Comparison of ENCODE assay signal across 12 cellular contexts in genomic region chr6:15413558-15414257, GRCh38.
DNase-seq lines count a peak whose midpoint lies in the region; ATAC-seq and TF ChIP-seq lines count a peak whose summit lies in the region.
"Had no signal": no experiment of that assay in that cellular context is flagged by ENCODE, and none has a peak within 500 bp of the region (broad histone marks: within the 10 kb centered on the region; RNA-seq: fewer than 3 reads in every experiment).

No MANE protein-coding gene starts in this region.

- CTCF ChIA-PET in BJ (lab: Yijun Ruan, JAX) = interaction anchor here (0.5 to 2.7 kb wide), 7 partner anchors 9 to 337 kb away, joined by 3 to 9 read pairs (median 4); no protein-coding TSS in a partner anchor

- no peaks in the 10 kb centered on the region for H3K27me3 ChIP-seq in BJ (ENCODE audit: control insufficient read depth, insufficient read depth, low read length)

- TF ChIP-seq CTCF in BJ (IDR thresholded peaks at IDR 0.05; ENCODE audit: insufficient read depth, low read depth, low read length) = no peak
- no peak for TF ChIP-seq CTCF in choroid plexus epithelial cell (conservative IDR thresholded peaks at IDR 0.05; ENCODE audit: low read depth, low read length)

- POLR2A ChIA-PET in BJ (lab: Charles Lee) = no interaction called here

- no peak overlapping the region for H3K4me3 ChIP-seq in BJ (ENCODE audit: low read depth, low read length)
- H3K4me3 ChIP-seq in choroid plexus epithelial cell (ENCODE audit: low read depth, low read length) = no peak overlapping the region
- H3K4me3 ChIP-seq in mesodermal cell (ENCODE audit: extremely low read depth, insufficient read depth, low read length, poor library complexity, severe bottlenecking) = no peak overlapping the region

- 76 to 84% methylated on average over 2 of the region's 6 CpGs for WGBS in mesodermal cell (ENCODE audit: insufficient coverage in 2 of 2), 2 experiments

- peak overlapping the region; percentile 8 for H3K27ac ChIP-seq in mesodermal cell (ENCODE audit: low read depth, low read length, severe bottlenecking)

- H3K36me3 ChIP-seq in BJ (ENCODE audit: control insufficient read depth, insufficient read depth, low read length) (no peaks in the 10 kb centered on the region), mesodermal cell (ENCODE audit: control insufficient read depth, insufficient read depth, low read length) (peaks cover 27% of the 10 kb centered on the region)

- DNase-seq in BJ (ENCODE audit: low read depth) = peak; percentile 35
- DNase-seq in NCI-H524 (lab: John Stamatoyannopoulos, UW) = peak; percentile 53 to 79
- peak; percentile 80 for DNase-seq in choroid plexus epithelial cell (ENCODE audit: low read depth)
- no peak for DNase-seq in activated gamma-delta T cell (lab: John Stamatoyannopoulos, UW)
- DNase-seq in cortex of kidney (lab: John Stamatoyannopoulos, UW) = no peak
- no peak for DNase-seq in stimulated activated naive CD8-positive, alpha-beta T cell treated with anti-CD3 and anti-CD28 coated beads, Interleukin-15, Interleukin-2, amounts not matched to agents 100 U/mL and 50 U/mL, for 24 hours
- no peak for DNase-seq in GF-D8 (lab: John Stamatoyannopoulos, UW)
- DNase-seq: anterior cingulate cortex, immature natural killer cell, naive B cell, T-helper 17 cell had no signal

- ATAC-seq in stimulated activated naive CD8-positive, alpha-beta T cell treated with anti-CD3 and anti-CD28 coated beads, Interleukin-15, Interleukin-2, amounts not matched to agents 100 U/mL and 50 U/mL, for 24 hours = no peak
- ATAC-seq: T-helper 17 cell had no signal

- H3K4me1 ChIP-seq in mesodermal cell (ENCODE audit: control insufficient read depth, insufficient read depth, low read length, poor library complexity, severe bottlenecking) = peaks cover 32% of the 10 kb centered on the region

- peaks cover 6% of the 10 kb centered on the region for H3K9me3 ChIP-seq in mesodermal cell (ENCODE audit: control insufficient read depth, low read length)

Comparison
In these comparisons a context has a peak if more than half of its experiments do, and no peak if none do; other contexts are left out.
1. DNase-seq: peak in BJ (single experiment), NCI-H524 (2 of 2) and choroid plexus epithelial cell (single experiment); none in activated gamma-delta T cell (single experiment), cortex of kidney (single experiment), stimulated activated naive CD8-positive, alpha-beta T cell treated with anti-CD3 and anti-CD28 coated beads, Interleukin-15, Interleukin-2, amounts not matched to agents 100 U/mL and 50 U/mL, for 24 hours (single experiment) and GF-D8 (single experiment).